Comparison of ENCODE assay signal across 19 cellular contexts in the genomic region with DNA sequence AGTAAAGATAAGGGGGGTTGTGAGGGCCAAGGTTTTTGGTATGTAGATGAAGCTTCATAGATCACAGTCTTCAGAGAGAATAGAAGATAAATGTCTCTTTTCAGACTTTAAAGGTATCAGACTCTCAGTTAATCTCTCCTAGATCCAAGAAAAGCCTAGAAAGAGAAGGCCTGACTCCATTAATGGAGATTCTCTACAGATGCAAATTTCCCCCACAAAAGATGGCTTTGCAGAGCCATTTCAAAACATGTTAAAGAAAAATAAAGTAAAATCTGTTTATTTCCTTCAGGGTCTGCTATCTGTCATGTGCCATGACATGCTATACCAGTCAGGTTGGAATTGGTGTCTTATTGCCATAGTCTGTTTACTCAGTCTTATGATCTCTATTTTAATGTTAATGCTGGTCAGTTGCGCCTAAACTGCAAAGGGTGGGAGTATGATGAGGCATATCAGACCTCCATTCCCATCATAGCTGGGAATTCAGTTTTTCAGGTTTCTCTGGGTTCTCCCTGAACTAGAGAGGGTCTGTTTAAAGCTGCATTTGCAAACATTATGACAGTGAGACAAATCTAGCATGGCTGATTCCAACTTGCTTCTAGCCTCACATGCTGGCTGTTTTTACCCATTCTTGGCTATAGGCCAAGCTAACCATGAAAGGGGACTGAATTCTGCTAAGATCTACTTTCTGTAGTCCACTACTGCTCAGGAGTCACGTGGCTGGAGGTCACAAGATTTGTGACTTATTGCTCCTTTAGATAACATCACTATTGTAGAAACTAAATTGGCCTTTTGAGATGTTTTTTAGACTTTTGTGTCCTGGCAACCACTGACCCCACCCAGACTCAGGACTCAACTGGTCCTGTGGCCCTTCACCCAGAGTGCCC.
"Had no signal": no experiment of that assay in that cellular context is flagged by ENCODE, and none has a peak within 500 bp of the region (broad histone marks: within the 10 kb centered on the region; RNA-seq: fewer than 3 reads in every experiment).

No MANE protein-coding gene starts in this region.

- H2AFZ ChIP-seq: parathyroid adenoma had no signal

- ATAC-seq: foreskin keratinocyte, left cardiac atrium, lower lobe of right lung had no signal

- H3K4me1 ChIP-seq: parathyroid adenoma, tibial artery had no signal

- H3K27me3 Mint-ChIP-seq: activated CD4-positive, alpha-beta T cell treated with anti-CD3 and anti-CD28 coated beads, Interleukin-2, amount 10 ng/mL, durations not matched to agents 24 days and 14 days; activated naive CD8-positive, alpha-beta T cell treated with anti-CD3 and anti-CD28 coated beads, Interleukin-2, amount 10 ng/mL, durations not matched to agents 7 days and 5 days had no signal

- DNase-seq: activated CD4-positive, alpha-beta T cell treated with anti-CD3 and anti-CD28 coated beads, Interleukin-2, amount 10 ng/mL, durations not matched to agents 24 days and 14 days; activated CD4-positive, CD25-positive, alpha-beta regulatory T cell; activated CD8-positive, alpha-beta memory T cell treated with anti-CD3 and anti-CD28 coated beads for 24 hours; activated naive CD8-positive, alpha-beta T cell treated with anti-CD3 and anti-CD28 coated beads, Interleukin-2, amount 10 ng/mL, durations not matched to agents 7 days and 5 days; anterior cingulate cortex; brain microvascular endothelial cell; cortex of kidney; effector CD8-positive, alpha-beta T cell; foreskin keratinocyte; left cardiac atrium; lower lobe of right lung; stimulated activated CD4-positive, alpha-beta T cell treated with anti-CD3 and anti-CD28 coated beads, Interleukin-12 subunit alpha, Interleukin-12 subunit beta, amount 100 ng/mL, for 4 hours; stimulated activated CD4-positive, alpha-beta T cell treated with anti-CD3 and anti-CD28 coated beads, Interleukin-2, amount 100 ng/mL, for 24 hours; tibial artery had no signal

- H3K9me3 ChIP-seq: neutrophil had no signal

- H3K27ac ChIP-seq: brain microvascular endothelial cell, foreskin keratinocyte, lower lobe of right lung, neutrophil, parathyroid adenoma, tibial artery had no signal

- H3K9ac ChIP-seq: parathyroid adenoma had no signal

- H3K36me3 ChIP-seq: brain microvascular endothelial cell, lower lobe of right lung had no signal

- FAIRE-seq: TTC549, urothelium cell line had no signal

- H3K79me2 ChIP-seq: parathyroid adenoma had no signal

- H3K27me3 ChIP-seq: brain microvascular endothelial cell, foreskin keratinocyte, neutrophil, tibial artery had no signal

- H3K4me3 Mint-ChIP-seq: activated CD4-positive, alpha-beta T cell treated with anti-CD3 and anti-CD28 coated beads, Interleukin-2, amount 10 ng/mL, durations not matched to agents 24 days and 14 days; activated naive CD8-positive, alpha-beta T cell treated with anti-CD3 and anti-CD28 coated beads, Interleukin-2, amount 10 ng/mL, durations not matched to agents 7 days and 5 days; mesothelial cell of epicardium had no signal

- H3K27ac Mint-ChIP-seq: activated CD4-positive, alpha-beta T cell treated with anti-CD3 and anti-CD28 coated beads, Interleukin-2, amount 10 ng/mL, durations not matched to agents 24 days and 14 days; activated naive CD8-positive, alpha-beta T cell treated with anti-CD3 and anti-CD28 coated beads, Interleukin-2, amount 10 ng/mL, durations not matched to agents 7 days and 5 days; mesothelial cell of epicardium had no signal

- H3K4me3 ChIP-seq: lower lobe of right lung, tibial artery had no signal

- H3K4me1 Mint-ChIP-seq: activated CD4-positive, alpha-beta T cell treated with anti-CD3 and anti-CD28 coated beads, Interleukin-2, amount 10 ng/mL, durations not matched to agents 24 days and 14 days; activated naive CD8-positive, alpha-beta T cell treated with anti-CD3 and anti-CD28 coated beads, Interleukin-2, amount 10 ng/mL, durations not matched to agents 7 days and 5 days; mesothelial cell of epicardium had no signal
